In the genomic region with DNA sequence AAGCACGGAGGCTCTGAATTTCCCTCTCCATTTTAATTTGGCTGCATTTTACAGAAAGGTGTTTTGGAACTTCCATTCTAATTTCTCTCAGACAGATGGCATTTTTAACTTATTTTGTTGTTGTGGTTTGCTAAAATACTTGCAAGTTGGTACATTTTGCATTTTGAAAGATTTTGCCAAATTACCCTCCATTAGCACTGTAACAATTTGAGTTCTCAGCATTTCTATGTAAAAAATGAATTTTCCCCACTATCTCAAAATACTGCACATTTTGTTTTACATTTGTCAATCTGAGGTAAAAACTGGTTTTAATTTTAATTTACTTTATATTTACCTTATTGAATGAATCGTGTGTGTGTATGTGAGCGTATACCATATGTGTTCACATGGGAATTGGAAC, we compare ENCODE assay signal across 18 cellular contexts. TPM values are rescaled to one million over a fixed set of nuclear protein-coding genes. Genes with fewer than 3 reads are reported as not detected.
A peak's percentile ranks its signal among the peaks of the same experiment; 100 is the strongest.
DNase-seq lines count a peak whose midpoint lies in the region; ATAC-seq, FAIRE-seq and TF ChIP-seq lines count a peak whose summit lies in the region.
"Had no signal": no experiment of that assay in that cellular context is flagged by ENCODE, and none has a peak within 500 bp of the region (broad histone marks: within the 10 kb centered on the region; RNA-seq: fewer than 3 reads in every experiment).

No MANE protein-coding gene starts in this region.

- H3K4me2 ChIP-seq in HepG2 (ENCODE audit: low read depth, low read length), result peak overlapping the region; percentile 67
- H3K4me2 ChIP-seq: GM23338 had no signal

- CTCF ChIA-PET in HepG2 (lab: Yijun Ruan, JAX; ENCODE audit: low intra/inter-chr PET ratio, low total read pairs), result no interaction called here

- WGBS in HepG2 (ENCODE audit: low lambda C conversion rate), result 90% methylated on average over 3 of the region's 3 CpGs
- WGBS in right lobe of liver (ENCODE audit: insufficient coverage, low coverage, low lambda C conversion rate, missing lambda C conversion rate), result 76% methylated on average over 3 of the region's 3 CpGs
- 48 to 77% methylated on average over 3 of the region's 3 CpGs for WGBS in esophagus squamous epithelium, 2 donors
- 74 to 86% methylated on average over 3 of the region's 3 CpGs for whole genome bisulfite sequencing in transverse colon (ENCODE audit: low coverage in 1 of 2), 2 donors

- in situ Hi-C loops in HepG2 (cut with HindIII; ENCODE audit: extremely low pct_ligation_motif_present, low pct_unique_long_range_greater_than_20kb) (no loop called here), transverse colon (cut with MboI; ENCODE audit: low pct_ligation_motif_present in 1 of 4, low pct_unique_long_range_greater_than_20kb in 1 of 4, low sequenced_read_pairs in 3 of 4) (no loop called here)

- no peaks in the 10 kb centered on the region for H4K20me1 ChIP-seq in HepG2 (ENCODE audit: insufficient read depth, low read length)

- TF ChIP-seq EP300 in HepG2 (IDR thresholded peaks at IDR 0.05; ENCODE audit: low read depth in 2 of 2, low read length in 2 of 2) (no peak), HepG2 (CRISPR knock-in tag; IDR thresholded peaks at IDR 0.05; ENCODE audit: borderline replicate concordance) (no peak), transverse colon (IDR thresholded peaks at IDR 0.05; ENCODE audit: low read depth) (no peak)

- ATAC-seq in HepG2, result no peak
- no peak for ATAC-seq in right lobe of liver
- ATAC-seq in T-helper 17 cell, result no peak
- no peak for ATAC-seq in HG02642 (IDR thresholded peaks at IDR 0.05; ENCODE audit: poor library complexity, unreplicated experiment)
- ATAC-seq: GM23338, PC-3 had no signal

- no peaks in the 10 kb centered on the region for H3K27me3 Mint-ChIP-seq in T-helper 17 cell

- H3K79me2 ChIP-seq in HepG2 (ENCODE audit: insufficient read depth, low read length), result peaks cover 6% of the 10 kb centered on the region

- H3K4me1 ChIP-seq in HepG2 (ENCODE audit: insufficient read depth, low read length), result peaks cover 51% of the 10 kb centered on the region
- H3K4me1 ChIP-seq in right lobe of liver, result peaks cover 0 to 2% (median 0%) of the 10 kb centered on the region in 4 donors
- peaks cover 11 to 30% (median 13%) of the 10 kb centered on the region in 3 donors for H3K4me1 ChIP-seq in esophagus squamous epithelium
- peaks cover 2 to 32% (median 13%) of the 10 kb centered on the region in 4 donors for H3K4me1 ChIP-seq in transverse colon
- H3K4me1 ChIP-seq: breast epithelium had no signal

- intact Hi-C loops in HepG2 (cut with micrococcal nuclease; ENCODE audit: unreplicated experiment), result no loop called here
- intact Hi-C loops in right lobe of liver (cut with DNase I), result no loop called here
- intact Hi-C loops in esophagus squamous epithelium (cut with DNase I), result no loop called here
- intact Hi-C loops in transverse colon (cut with DNase I; ENCODE audit: low total_unique reads), result no loop called here

- POLR2A ChIA-PET in HepG2 (lab: Yijun Ruan, JAX), result interaction anchor here (1.1 to 1.5 kb wide), 2 partner anchors 31 to 74 kb away, joined by 3 to 7 read pairs; a partner anchor contains a TSS

- TF ChIP-seq RAD21 in HepG2 (CRISPR knock-in tag; IDR thresholded peaks at IDR 0.05), result no peak

- no peak overlapping the region for H2AFZ ChIP-seq in HepG2 (ENCODE audit: low read length)
- H2AFZ ChIP-seq: GM23338 had no signal

- H3K4me3 Mint-ChIP-seq in T-helper 17 cell, result peak overlapping the region; percentile 79
- H3K4me3 Mint-ChIP-seq: GM23338 had no signal

- peaks cover 24% of the 10 kb centered on the region for H3K4me1 Mint-ChIP-seq in T-helper 17 cell

- no TSS peak for BruUV-seq in HepG2 (replicated peaks; lab: Mats Ljungman, UMichigan)

- H3K27me3 ChIP-seq in HepG2 (ENCODE audit: control insufficient read depth in 1 of 2, insufficient read depth in 2 of 2, low read length in 2 of 2) (no peaks in the 10 kb centered on the region; a peak in 1 of 5 replicates), right lobe of liver (no peaks in the 10 kb centered on the region), esophagus squamous epithelium (no peaks in the 10 kb centered on the region), transverse colon (no peaks in the 10 kb centered on the region)
- H3K27me3 ChIP-seq: breast epithelium, heart right ventricle, right atrium auricular region, testis had no signal

- H3K36me3 Mint-ChIP-seq in T-helper 17 cell (ENCODE audit: low read depth), result no peaks in the 10 kb centered on the region

- no peak for FAIRE-seq in HepG2 (lab: Jason Lieb, UNC)

- peak overlapping the region; percentile 91 for H3K27ac Mint-ChIP-seq in T-helper 17 cell
- H3K27ac Mint-ChIP-seq: GM23338 had no signal

- H3K9ac ChIP-seq in HepG2 (ENCODE audit: insufficient read depth, low read depth, low read length), result peak overlapping the region; percentile 56

- H3K36me3 ChIP-seq in HepG2 (replicated peaks in 1 of 2; ENCODE audit: control insufficient read depth in 1 of 2, insufficient read depth in 2 of 2, low read length in 2 of 2), result no peaks in the 10 kb centered on the region
- no peaks in the 10 kb centered on the region for H3K36me3 ChIP-seq in right lobe of liver
- no peaks in the 10 kb centered on the region for H3K36me3 ChIP-seq in esophagus squamous epithelium
- H3K36me3 ChIP-seq in transverse colon, result no peaks in the 10 kb centered on the region
- H3K36me3 ChIP-seq: breast epithelium, heart right ventricle, neutrophil, right atrium auricular region had no signal

- DNase-seq in HepG2 (ENCODE audit: low spot score), result no peak
- no peak for DNase-seq in right lobe of liver
- no peak for DNase-seq in T-helper 17 cell
- no peak for DNase-seq in esophagus squamous epithelium (lab: John Stamatoyannopoulos, UW)
- no peak for DNase-seq in transverse colon
- DNase-seq in NCI-H345 treated with DMSO at 0.1 percent for 48 hours (lab: John Stamatoyannopoulos, UW; ENCODE audit: unreplicated experiment), result no peak
- no peak for DNase-seq in mesenteric fat pad (ENCODE audit: low spot score)
- DNase-seq: heart right ventricle, islet precursor cell, NCI-H146, PC-3, testis had no signal

- TF ChIP-seq CTCF in HepG2 (CRISPR knock-in tag; IDR thresholded peaks at IDR 0.05) (no peak), right lobe of liver (IDR thresholded peaks at IDR 0.05) (no peak), esophagus squamous epithelium (IDR thresholded peaks at IDR 0.05) (no peak), transverse colon (IDR thresholded peaks at IDR 0.05) (no peak)

- peak overlapping the region; percentile 75 for H3K27ac ChIP-seq in HepG2 (ENCODE audit: extremely low read length, insufficient read depth, low read length)
- no peak overlapping the region for H3K27ac ChIP-seq in right lobe of liver
- H3K27ac ChIP-seq in esophagus squamous epithelium, result peak overlapping the region in 3 of 4 donors; percentile 15 to 63 (median 38)
- H3K27ac ChIP-seq in transverse colon, result peak overlapping the region in 3 of 4 donors; percentile 29 to 58 (median 29)
- H3K27ac ChIP-seq: neutrophil, right atrium auricular region, SK-N-MC, testis had no signal

- H3K9me3 ChIP-seq in HepG2 (ENCODE audit: low read length), result no peaks in the 10 kb centered on the region
- no peaks in the 10 kb centered on the region for H3K9me3 ChIP-seq in right lobe of liver
- H3K9me3 ChIP-seq in T-helper 17 cell (ENCODE audit: control insufficient read depth, low read length, poor library complexity, severe bottlenecking), result no peaks in the 10 kb centered on the region
- H3K9me3 ChIP-seq in esophagus squamous epithelium, result no peaks in the 10 kb centered on the region
- no peaks in the 10 kb centered on the region for H3K9me3 ChIP-seq in transverse colon
- H3K9me3 ChIP-seq: breast epithelium, heart right ventricle, neutrophil, right atrium auricular region, testis had no signal

- H3K4me3 ChIP-seq in HepG2 (replicated peaks in 1 of 3; ENCODE audit: insufficient read depth in 1 of 3, low read depth in 2 of 3, low read length in 3 of 3) (peak overlapping the region in 1 of 3 experiments; percentile 56; a peak in 1 of 6 replicates), right lobe of liver (no peak overlapping the region), esophagus squamous epithelium (no peak overlapping the region), transverse colon (no peak overlapping the region)
- H3K4me3 ChIP-seq: breast epithelium, GM23338, heart right ventricle, right atrium auricular region, SK-N-MC had no signal

- TF ChIP-seq POLR2A in HepG2 (IDR thresholded peaks at IDR 0.05; ENCODE audit: insufficient read depth in 1 of 2, low read depth in 2 of 2, low read length in 2 of 2), result no peak
- no peak for TF ChIP-seq POLR2A in right lobe of liver (IDR thresholded peaks at IDR 0.05)
- TF ChIP-seq POLR2A in esophagus squamous epithelium (IDR thresholded peaks at IDR 0.05), result no peak
- TF ChIP-seq POLR2A in transverse colon (IDR thresholded peaks at IDR 0.05), result no peak

RNA-seq across cellular contexts. Expression of a gene that starts 7.0 kb away (rescaled TPM):
- total RNA-seq in HepG2 (2016; rRNA removed; fragmentation: Illumina TruSeq; extraction: Trizol) (270 and 278 TPM in 2 replicates), right lobe of liver (100 to 1,000 TPM in 4 of 6 experiments, 10 to 100 TPM in 2; 89.5 to 157 (median 102) TPM), T-helper 17 cell (100 to 1,000 TPM; 477 to 480 TPM), esophagus squamous epithelium (100 to 1,000 TPM; 136 to 186 (median 167) TPM), transverse colon (100 to 1,000 TPM; 139 to 200 (median 174) TPM), mesenteric fat pad (231 TPM)
- 44.9 and 50.3 TPM in 2 replicates for total RNA-seq in HepG2 (2016; cell fraction: cytosol; rRNA removed; fragmentation: Illumina TruSeq; extraction: Trizol; ENCODE audit: low read depth)
- 247 and 303 TPM in 2 replicates for total RNA-seq in HepG2 (2016; cell fraction: insoluble cytoplasmic fraction; rRNA removed; fragmentation: Illumina TruSeq; extraction: Trizol)
- total RNA-seq in HepG2 (2016; cell fraction: membrane; rRNA removed; fragmentation: Illumina TruSeq; extraction: Trizol), result 97.2 and 106 TPM in 2 replicates
- total RNA-seq in HepG2 (2016; cell fraction: nucleus; rRNA removed; fragmentation: Illumina TruSeq; extraction: Trizol), result 191 and 201 TPM in 2 replicates
- polyA plus RNA-seq in HepG2 (2011; rRNA removed), result 148 and 156 TPM in 2 replicates
- polyA plus RNA-seq in HepG2 (2011; cell fraction: cytosol; rRNA removed), result 89.9 and 92.3 TPM in 2 replicates
- polyA plus RNA-seq in HepG2 (2011; cell fraction: nucleus; rRNA removed), result 184 and 197 TPM in 2 replicates
- 166 and 314 TPM in 2 replicates for polyA plus RNA-seq in HepG2 (2012)
- 36.1 and 37.5 TPM in 2 replicates for polyA plus RNA-seq in HepG2 (2016; cell fraction: cytosol; fragmentation: Illumina TruSeq; extraction: Trizol; ENCODE audit: low read depth)
- polyA plus RNA-seq in HepG2 (2016; cell fraction: insoluble cytoplasmic fraction; fragmentation: Illumina TruSeq; extraction: Trizol; ENCODE audit: low read depth), result 257 and 357 TPM in 2 replicates
- 76.7 and 82.5 TPM in 2 replicates for polyA plus RNA-seq in HepG2 (2016; cell fraction: membrane; fragmentation: Illumina TruSeq; extraction: Trizol; ENCODE audit: low read depth)
- 372 and 405 TPM in 2 replicates for polyA plus RNA-seq in HepG2 (2016; cell fraction: nucleus; fragmentation: Illumina TruSeq; extraction: Trizol; ENCODE audit: insufficient read depth, low read depth)
- 218 and 315 TPM in 2 replicates for polyA minus RNA-seq in HepG2 (2011; rRNA and poly(A)+ RNA removed; ENCODE audit: low replicate concordance)
- polyA minus RNA-seq in HepG2 (2011; cell fraction: cytosol; rRNA and poly(A)+ RNA removed), result 121 and 131 TPM in 2 replicates
- polyA minus RNA-seq in HepG2 (2011; cell fraction: nucleus; rRNA and poly(A)+ RNA removed), result 131 and 151 TPM in 2 replicates

RNA-seq across cellular contexts. Expression of a gene that starts 21.3 kb away (rescaled TPM):
- total RNA-seq in HepG2 (2016; rRNA removed; fragmentation: Illumina TruSeq; extraction: Trizol) (10.3 and 11.4 TPM in 2 replicates), right lobe of liver (10 to 100 TPM in 2 of 6 experiments, 1 to 10 TPM in 4; 3.3 to 13.8 (median 5.5) TPM), T-helper 17 cell (10 to 100 TPM; 46.0 to 50.6 TPM), esophagus squamous epithelium (10 to 100 TPM in 1 of 4 donors, 1 to 10 TPM in 3; 4.8 to 14.9 (median 5.7) TPM), transverse colon (1 to 10 TPM; 1.8 to 7.0 (median 3.6) TPM), mesenteric fat pad (8.9 TPM)
- total RNA-seq in HepG2 (2016; cell fraction: cytosol; rRNA removed; fragmentation: Illumina TruSeq; extraction: Trizol; ENCODE audit: low read depth), result 4.4 and 4.8 TPM in 2 replicates
- total RNA-seq in HepG2 (2016; cell fraction: insoluble cytoplasmic fraction; rRNA removed; fragmentation: Illumina TruSeq; extraction: Trizol), result 11.9 and 12.4 TPM in 2 replicates
- 8.3 and 11.2 TPM in 2 replicates for total RNA-seq in HepG2 (2016; cell fraction: membrane; rRNA removed; fragmentation: Illumina TruSeq; extraction: Trizol)
- total RNA-seq in HepG2 (2016; cell fraction: nucleus; rRNA removed; fragmentation: Illumina TruSeq; extraction: Trizol), result 5.0 and 8.7 TPM in 2 replicates
- 18.0 and 18.5 TPM in 2 replicates for polyA plus RNA-seq in HepG2 (2011; rRNA removed)
- polyA plus RNA-seq in HepG2 (2011; cell fraction: cytosol; rRNA removed), result 13.8 and 14.5 TPM in 2 replicates
- polyA plus RNA-seq in HepG2 (2011; cell fraction: nucleus; rRNA removed), result 23.0 and 23.9 TPM in 2 replicates
- 8.6 and 10.2 TPM in 2 replicates for polyA plus RNA-seq in HepG2 (2012)
- polyA plus RNA-seq in HepG2 (2016; cell fraction: cytosol; fragmentation: Illumina TruSeq; extraction: Trizol; ENCODE audit: low read depth), result 2.4 and 2.6 TPM in 2 replicates
- polyA plus RNA-seq in HepG2 (2016; cell fraction: insoluble cytoplasmic fraction; fragmentation: Illumina TruSeq; extraction: Trizol; ENCODE audit: low read depth), result 9.1 and 12.2 TPM in 2 replicates
- polyA plus RNA-seq in HepG2 (2016; cell fraction: membrane; fragmentation: Illumina TruSeq; extraction: Trizol; ENCODE audit: low read depth), result 5.3 and 6.5 TPM in 2 replicates
- polyA plus RNA-seq in HepG2 (2016; cell fraction: nucleus; fragmentation: Illumina TruSeq; extraction: Trizol; ENCODE audit: insufficient read depth, low read depth), result 12.7 and 15.7 TPM in 2 replicates
- 3.7 and 14.6 TPM in 2 replicates for polyA minus RNA-seq in HepG2 (2011; rRNA and poly(A)+ RNA removed; ENCODE audit: low replicate concordance)
- 5.7 and 7.2 TPM in 2 replicates for polyA minus RNA-seq in HepG2 (2011; cell fraction: cytosol; rRNA and poly(A)+ RNA removed)
- polyA minus RNA-seq in HepG2 (2011; cell fraction: nucleus; rRNA and poly(A)+ RNA removed), result 9.9 and 10.7 TPM in 2 replicates

RNA-seq across cellular contexts. Expression of a gene that starts 25.2 kb away (rescaled TPM):
- total RNA-seq in HepG2 (2016; rRNA removed; fragmentation: Illumina TruSeq; extraction: Trizol), result 45.4 and 54.8 TPM in 2 replicates
- 17.9 and 23.1 TPM in 2 replicates for total RNA-seq in HepG2 (2016; cell fraction: cytosol; rRNA removed; fragmentation: Illumina TruSeq; extraction: Trizol; ENCODE audit: low read depth)
- 41.2 and 57.4 TPM in 2 replicates for total RNA-seq in HepG2 (2016; cell fraction: insoluble cytoplasmic fraction; rRNA removed; fragmentation: Illumina TruSeq; extraction: Trizol)
- total RNA-seq in HepG2 (2016; cell fraction: membrane; rRNA removed; fragmentation: Illumina TruSeq; extraction: Trizol), result 15.1 and 19.6 TPM in 2 replicates
- 31.4 and 37.2 TPM in 2 replicates for total RNA-seq in HepG2 (2016; cell fraction: nucleus; rRNA removed; fragmentation: Illumina TruSeq; extraction: Trizol)
- 198 and 277 TPM in 2 replicates for polyA plus RNA-seq in HepG2 (2011; rRNA removed)
- 180 and 200 TPM in 2 replicates for polyA plus RNA-seq in HepG2 (2011; cell fraction: cytosol; rRNA removed)
- polyA plus RNA-seq in HepG2 (2011; cell fraction: nucleus; rRNA removed), result 123 and 139 TPM in 2 replicates
- polyA plus RNA-seq in HepG2 (2012), result 231 and 273 TPM in 2 replicates
- 49.8 and 49.9 TPM in 2 replicates for polyA plus RNA-seq in HepG2 (2016; cell fraction: cytosol; fragmentation: Illumina TruSeq; extraction: Trizol; ENCODE audit: low read depth)
- polyA plus RNA-seq in HepG2 (2016; cell fraction: insoluble cytoplasmic fraction; fragmentation: Illumina TruSeq; extraction: Trizol; ENCODE audit: low read depth), result 244 and 262 TPM in 2 replicates
- polyA plus RNA-seq in HepG2 (2016; cell fraction: membrane; fragmentation: Illumina TruSeq; extraction: Trizol; ENCODE audit: low read depth), result 43.5 and 46.5 TPM in 2 replicates
- 142 and 151 TPM in 2 replicates for polyA plus RNA-seq in HepG2 (2016; cell fraction: nucleus; fragmentation: Illumina TruSeq; extraction: Trizol; ENCODE audit: insufficient read depth, low read depth)
- 119 and 143 TPM in 2 replicates for polyA minus RNA-seq in HepG2 (2011; rRNA and poly(A)+ RNA removed; ENCODE audit: low replicate concordance)
- 74.8 and 77.1 TPM in 2 replicates for polyA minus RNA-seq in HepG2 (2011; cell fraction: cytosol; rRNA and poly(A)+ RNA removed)
- polyA minus RNA-seq in HepG2 (2011; cell fraction: nucleus; rRNA and poly(A)+ RNA removed), result 30.3 and 39.7 TPM in 2 replicates
- 100 to 1,000 TPM; 158 to 466 (median 286) TPM for total RNA-seq in right lobe of liver
- 10 to 100 TPM; 75.5 to 95.8 TPM for total RNA-seq in T-helper 17 cell
- 100 to 1,000 TPM in 1 of 4 donors, 10 to 100 TPM in 3; 63.4 to 129 (median 85.9) TPM for total RNA-seq in esophagus squamous epithelium
- total RNA-seq in transverse colon, result 100 to 1,000 TPM; 181 to 313 (median 228) TPM
- total RNA-seq in mesenteric fat pad, result 302 TPM

RNA-seq across cellular contexts. Expression of a gene that starts 42.6 kb away (rescaled TPM):
- total RNA-seq in HepG2 (2016; rRNA removed; fragmentation: Illumina TruSeq; extraction: Trizol) (20.3 and 22.3 TPM in 2 replicates), right lobe of liver (10 to 100 TPM; 28.6 to 62.0 (median 32.5) TPM), T-helper 17 cell (10 to 100 TPM; 68.7 to 68.9 TPM), esophagus squamous epithelium (10 to 100 TPM; 39.8 to 71.5 (median 52.7) TPM), transverse colon (100 to 1,000 TPM in 1 of 4 donors, 10 to 100 TPM in 3; 56.3 to 128 (median 64.2) TPM), mesenteric fat pad (60.2 TPM)
- total RNA-seq in HepG2 (2016; cell fraction: cytosol; rRNA removed; fragmentation: Illumina TruSeq; extraction: Trizol; ENCODE audit: low read depth), result 14.3 and 15.2 TPM in 2 replicates
- 18.1 and 20.6 TPM in 2 replicates for total RNA-seq in HepG2 (2016; cell fraction: insoluble cytoplasmic fraction; rRNA removed; fragmentation: Illumina TruSeq; extraction: Trizol)
- total RNA-seq in HepG2 (2016; cell fraction: membrane; rRNA removed; fragmentation: Illumina TruSeq; extraction: Trizol), result 24.1 and 28.8 TPM in 2 replicates
- total RNA-seq in HepG2 (2016; cell fraction: nucleus; rRNA removed; fragmentation: Illumina TruSeq; extraction: Trizol), result 10.5 and 13.7 TPM in 2 replicates
- polyA plus RNA-seq in HepG2 (2011; rRNA removed), result 26.1 and 32.6 TPM in 2 replicates
- polyA plus RNA-seq in HepG2 (2011; cell fraction: cytosol; rRNA removed), result 20.9 and 26.0 TPM in 2 replicates
- polyA plus RNA-seq in HepG2 (2011; cell fraction: nucleus; rRNA removed), result 54.3 and 54.9 TPM in 2 replicates
- 17.1 and 18.5 TPM in 2 replicates for polyA plus RNA-seq in HepG2 (2012)
- 19.1 and 22.5 TPM in 2 replicates for polyA plus RNA-seq in HepG2 (2016; cell fraction: cytosol; fragmentation: Illumina TruSeq; extraction: Trizol; ENCODE audit: low read depth)
- 21.0 and 27.0 TPM in 2 replicates for polyA plus RNA-seq in HepG2 (2016; cell fraction: insoluble cytoplasmic fraction; fragmentation: Illumina TruSeq; extraction: Trizol; ENCODE audit: low read depth)
- 29.2 and 29.4 TPM in 2 replicates for polyA plus RNA-seq in HepG2 (2016; cell fraction: membrane; fragmentation: Illumina TruSeq; extraction: Trizol; ENCODE audit: low read depth)
- 29.4 and 29.5 TPM in 2 replicates for polyA plus RNA-seq in HepG2 (2016; cell fraction: nucleus; fragmentation: Illumina TruSeq; extraction: Trizol; ENCODE audit: insufficient read depth, low read depth)
- 15.5 and 28.6 TPM in 2 replicates for polyA minus RNA-seq in HepG2 (2011; rRNA and poly(A)+ RNA removed; ENCODE audit: low replicate concordance)
- 12.0 and 12.7 TPM in 2 replicates for polyA minus RNA-seq in HepG2 (2011; cell fraction: cytosol; rRNA and poly(A)+ RNA removed)
- polyA minus RNA-seq in HepG2 (2011; cell fraction: nucleus; rRNA and poly(A)+ RNA removed), result 10.3 and 11.2 TPM in 2 replicates

RNA-seq across cellular contexts. Expression of a gene that starts 43.0 kb away (rescaled TPM):
- total RNA-seq in HepG2 (2016; rRNA removed; fragmentation: Illumina TruSeq; extraction: Trizol) (13.8 and 14.9 TPM in 2 replicates), right lobe of liver (10 to 100 TPM; 13.2 to 27.9 (median 16.5) TPM), T-helper 17 cell (10 to 100 TPM; 49.3 to 63.8 TPM), esophagus squamous epithelium (10 to 100 TPM; 22.0 to 34.0 (median 26.7) TPM), transverse colon (10 to 100 TPM in 3 of 4 donors, 1 to 10 TPM in 1; 6.2 to 53.9 (median 29.4) TPM), mesenteric fat pad (24.2 TPM)
- total RNA-seq in HepG2 (2016; cell fraction: cytosol; rRNA removed; fragmentation: Illumina TruSeq; extraction: Trizol; ENCODE audit: low read depth), result 3.8 and 4.6 TPM in 2 replicates
- 14.4 and 14.7 TPM in 2 replicates for total RNA-seq in HepG2 (2016; cell fraction: insoluble cytoplasmic fraction; rRNA removed; fragmentation: Illumina TruSeq; extraction: Trizol)
- 8.1 and 8.2 TPM in 2 replicates for total RNA-seq in HepG2 (2016; cell fraction: membrane; rRNA removed; fragmentation: Illumina TruSeq; extraction: Trizol)
- total RNA-seq in HepG2 (2016; cell fraction: nucleus; rRNA removed; fragmentation: Illumina TruSeq; extraction: Trizol), result 6.0 and 6.9 TPM in 2 replicates
- 8.6 and 11.5 TPM in 2 replicates for polyA plus RNA-seq in HepG2 (2011; rRNA removed)
- 9.7 and 14.5 TPM in 2 replicates for polyA plus RNA-seq in HepG2 (2011; cell fraction: cytosol; rRNA removed)
- polyA plus RNA-seq in HepG2 (2011; cell fraction: nucleus; rRNA removed), result 8.5 and 9.1 TPM in 2 replicates
- 7.8 and 10.7 TPM in 2 replicates for polyA plus RNA-seq in HepG2 (2012)
- polyA plus RNA-seq in HepG2 (2016; cell fraction: cytosol; fragmentation: Illumina TruSeq; extraction: Trizol; ENCODE audit: low read depth), result 6.7 and 8.7 TPM in 2 replicates
- 19.6 and 21.5 TPM in 2 replicates for polyA plus RNA-seq in HepG2 (2016; cell fraction: insoluble cytoplasmic fraction; fragmentation: Illumina TruSeq; extraction: Trizol; ENCODE audit: low read depth)
- 9.9 and 11.1 TPM in 2 replicates for polyA plus RNA-seq in HepG2 (2016; cell fraction: membrane; fragmentation: Illumina TruSeq; extraction: Trizol; ENCODE audit: low read depth)
- 13.5 and 16.3 TPM in 2 replicates for polyA plus RNA-seq in HepG2 (2016; cell fraction: nucleus; fragmentation: Illumina TruSeq; extraction: Trizol; ENCODE audit: insufficient read depth, low read depth)
- polyA minus RNA-seq in HepG2 (2011; rRNA and poly(A)+ RNA removed; ENCODE audit: low replicate concordance), result 5.6 and 6.0 TPM in 2 replicates
- 2.2 and 6.5 TPM in 2 replicates for polyA minus RNA-seq in HepG2 (2011; cell fraction: cytosol; rRNA and poly(A)+ RNA removed)
- polyA minus RNA-seq in HepG2 (2011; cell fraction: nucleus; rRNA and poly(A)+ RNA removed), result 1.2 and 1.9 TPM in 2 replicates

Comparison
In these comparisons a context has a peak if more than half of its experiments do, and no peak if none do; other contexts are left out.
1. H3K27ac ChIP-seq: peak in HepG2 (single experiment), esophagus squamous epithelium (3 of 4) and transverse colon (3 of 4); none in right lobe of liver (0 of 3).